Comparison of ENCODE assay signal across 18 cellular contexts in genomic region chr10:126166797-126167196, GRCh38.
"Had no signal": no experiment of that assay in that cellular context is flagged by ENCODE, and none has a peak within 500 bp of the region (broad histone marks: within the 10 kb centered on the region; RNA-seq: fewer than 3 reads in every experiment).

No MANE protein-coding gene starts in this region.

- H3K4me1 Mint-ChIP-seq: activated CD4-positive, alpha-beta T cell treated with anti-CD3 and anti-CD28 coated beads, Interleukin-2, amount 10 ng/mL, durations not matched to agents 24 days and 14 days; activated naive CD4-positive, alpha-beta T cell treated with anti-CD3 and anti-CD28 coated beads, Interleukin-2, amount 10 ng/mL, durations not matched to agents 7 days and 5 days; mesothelial cell of epicardium; stimulated activated naive B cell treated with anti-CD40 and anti-IgM and Interleukin-4, amounts not matched to agents 10 μg/mL and 1 μg/mL and 100 μg/mL, for 72 hours had no signal

- H3K9me3 Mint-ChIP-seq: activated naive CD4-positive, alpha-beta T cell treated with anti-CD3 and anti-CD28 coated beads, Interleukin-2, amount 10 ng/mL, durations not matched to agents 7 days and 5 days; stimulated activated naive B cell treated with anti-CD40 and anti-IgM and Interleukin-4, amounts not matched to agents 10 μg/mL and 1 μg/mL and 100 μg/mL, for 72 hours; type B pancreatic cell had no signal

- H3K27ac Mint-ChIP-seq: activated naive CD4-positive, alpha-beta T cell treated with anti-CD3 and anti-CD28 coated beads, Interleukin-2, amount 10 ng/mL, durations not matched to agents 7 days and 5 days; mesothelial cell of epicardium; naive thymus-derived CD8-positive, alpha-beta T cell; progenitor cell of endocrine pancreas; stimulated activated naive B cell treated with anti-CD40 and anti-IgM and Interleukin-4, amounts not matched to agents 10 μg/mL and 1 μg/mL and 100 μg/mL, for 72 hours; type B pancreatic cell had no signal

- H3K27me3 Mint-ChIP-seq: activated CD4-positive, alpha-beta T cell treated with anti-CD3 and anti-CD28 coated beads, Interleukin-2, amount 10 ng/mL, durations not matched to agents 24 days and 14 days; activated naive CD4-positive, alpha-beta T cell treated with anti-CD3 and anti-CD28 coated beads, Interleukin-2, amount 10 ng/mL, durations not matched to agents 7 days and 5 days; type B pancreatic cell had no signal

- ATAC-seq: left ventricle myocardium superior; naive thymus-derived CD8-positive, alpha-beta T cell; SK-N-SH treated with all-trans-retinoic acid at 6 μM for 48 hours; stimulated activated naive B cell treated with anti-CD40 and anti-IgM and Interleukin-4, amounts not matched to agents 10 μg/mL and 1 μg/mL and 100 μg/mL, for 72 hours had no signal

- DNase-seq: activated CD4-positive, alpha-beta T cell treated with anti-CD3 and anti-CD28 coated beads, Interleukin-2, amount 10 ng/mL, durations not matched to agents 24 days and 14 days; activated CD8-positive, alpha-beta memory T cell treated with anti-CD3 and anti-CD28 coated beads for 24 hours; activated CD8-positive, alpha-beta memory T cell treated with anti-CD3 and anti-CD28 coated beads, Interleukin-2, amount 50 U/mL, for 4 hours; activated naive CD4-positive, alpha-beta T cell treated with anti-CD3 and anti-CD28 coated beads, Interleukin-2, amount 10 ng/mL, durations not matched to agents 7 days and 5 days; amygdala; cerebellar nuclear complex; hypothalamus; left ventricle myocardium superior; mammary epithelial cell; naive thymus-derived CD8-positive, alpha-beta T cell; retina; sigmoid colon; stimulated activated naive B cell treated with anti-CD40 and anti-IgM and Interleukin-4, amounts not matched to agents 10 μg/mL and 1 μg/mL and 100 μg/mL, for 72 hours; WERI-Rb-1 had no signal

- H3K4me3 Mint-ChIP-seq: activated CD4-positive, alpha-beta T cell treated with anti-CD3 and anti-CD28 coated beads, Interleukin-2, amount 10 ng/mL, durations not matched to agents 24 days and 14 days; activated naive CD4-positive, alpha-beta T cell treated with anti-CD3 and anti-CD28 coated beads, Interleukin-2, amount 10 ng/mL, durations not matched to agents 7 days and 5 days; mesothelial cell of epicardium; naive thymus-derived CD8-positive, alpha-beta T cell; stimulated activated naive B cell treated with anti-CD40 and anti-IgM and Interleukin-4, amounts not matched to agents 10 μg/mL and 1 μg/mL and 100 μg/mL, for 72 hours; type B pancreatic cell had no signal

- H3K36me3 Mint-ChIP-seq: activated naive CD4-positive, alpha-beta T cell treated with anti-CD3 and anti-CD28 coated beads, Interleukin-2, amount 10 ng/mL, durations not matched to agents 7 days and 5 days; mesothelial cell of epicardium; naive thymus-derived CD8-positive, alpha-beta T cell; stimulated activated naive B cell treated with anti-CD40 and anti-IgM and Interleukin-4, amounts not matched to agents 10 μg/mL and 1 μg/mL and 100 μg/mL, for 72 hours; type B pancreatic cell had no signal
